2 cellular contexts compared by ENCODE assay signal in the genomic region with DNA sequence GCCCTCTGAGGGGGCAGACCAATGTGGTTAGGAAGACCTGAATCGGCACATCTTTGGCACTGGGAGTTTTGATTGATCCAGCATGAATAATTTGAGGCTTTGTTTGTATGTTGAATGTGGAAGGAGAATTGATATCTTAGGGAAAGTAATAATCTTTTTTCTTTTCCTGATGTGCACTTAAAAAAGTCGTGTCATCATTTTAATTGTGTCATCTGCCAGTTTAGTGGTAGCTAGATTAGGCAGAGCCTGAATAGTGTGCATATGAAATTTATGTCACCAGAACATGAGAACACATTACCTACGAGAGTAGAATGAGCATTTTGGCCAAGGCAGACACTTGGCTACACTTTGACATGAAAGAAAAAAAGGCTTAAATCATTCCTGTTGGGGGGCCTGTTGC.
TF ChIP-seq lines count a peak whose summit lies in the region.

No MANE protein-coding gene starts in this region.

TF ChIP-seq in HepG2, 621 proteins besides CTCF, POLR2A, EP300 and RAD21 (continued from another document):
- TF ChIP-seq, protein P1, sequence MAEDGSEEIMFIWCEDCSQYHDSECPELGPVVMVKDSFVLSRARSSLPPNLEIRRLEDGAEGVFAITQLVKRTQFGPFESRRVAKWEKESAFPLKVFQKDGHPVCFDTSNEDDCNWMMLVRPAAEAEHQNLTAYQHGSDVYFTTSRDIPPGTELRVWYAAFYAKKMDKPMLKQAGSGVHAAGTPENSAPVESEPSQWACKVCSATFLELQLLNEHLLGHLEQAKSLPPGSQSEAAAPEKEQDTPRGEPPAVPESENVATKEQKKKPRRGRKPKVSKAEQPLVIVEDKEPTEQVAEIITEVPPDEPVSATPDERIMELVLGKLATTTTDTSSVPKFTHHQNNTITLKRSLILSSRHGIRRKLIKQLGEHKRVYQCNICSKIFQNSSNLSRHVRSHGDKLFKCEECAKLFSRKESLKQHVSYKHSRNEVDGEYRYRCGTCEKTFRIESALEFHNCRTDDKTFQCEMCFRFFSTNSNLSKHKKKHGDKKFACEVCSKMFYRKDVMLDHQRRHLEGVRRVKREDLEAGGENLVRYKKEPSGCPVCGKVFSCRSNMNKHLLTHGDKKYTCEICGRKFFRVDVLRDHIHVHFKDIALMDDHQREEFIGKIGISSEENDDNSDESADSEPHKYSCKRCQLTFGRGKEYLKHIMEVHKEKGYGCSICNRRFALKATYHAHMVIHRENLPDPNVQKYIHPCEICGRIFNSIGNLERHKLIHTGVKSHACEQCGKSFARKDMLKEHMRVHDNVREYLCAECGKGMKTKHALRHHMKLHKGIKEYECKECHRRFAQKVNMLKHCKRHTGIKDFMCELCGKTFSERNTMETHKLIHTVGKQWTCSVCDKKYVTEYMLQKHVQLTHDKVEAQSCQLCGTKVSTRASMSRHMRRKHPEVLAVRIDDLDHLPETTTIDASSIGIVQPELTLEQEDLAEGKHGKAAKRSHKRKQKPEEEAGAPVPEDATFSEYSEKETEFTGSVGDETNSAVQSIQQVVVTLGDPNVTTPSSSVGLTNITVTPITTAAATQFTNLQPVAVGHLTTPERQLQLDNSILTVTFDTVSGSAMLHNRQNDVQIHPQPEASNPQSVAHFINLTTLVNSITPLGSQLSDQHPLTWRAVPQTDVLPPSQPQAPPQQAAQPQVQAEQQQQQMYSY (CRISPR knock-in tag; IDR thresholded peaks at IDR 0.05): no peak
- TF ChIP-seq MAFK (conservative IDR thresholded peaks at IDR 0.05 in 1 of 2, IDR thresholded peaks at IDR 0.05 in 1 of 2; ENCODE audit: low read length in 2 of 2) (peak; percentile 80 to 83), MAFF (IDR thresholded peaks at IDR 0.05; ENCODE audit: low read depth, low read length) (peak; percentile 83), PTBP1 (IDR thresholded peaks at IDR 0.05; ENCODE audit: low read depth, low read length, poor library complexity, severe bottlenecking) (no peak)
TF ChIP-seq in HepG2: peak in this region for 2.

TF ChIP-seq in K562, 482 proteins besides CTCF, POLR2A, EP300 and RAD21 (continued from another document):
- TF ChIP-seq ZNF318 (IDR thresholded peaks at IDR 0.05; ENCODE audit: borderline replicate concordance in 1 of 2, low read depth in 1 of 2): no peak
